21 cellular contexts compared by ENCODE assay signal in genomic region chr10:132891313-132891712, GRCh38. TPM values are rescaled to one million over a fixed set of nuclear protein-coding genes. Genes with fewer than 3 reads are reported as not detected.
"Had no signal": no experiment of that assay in that cellular context is flagged by ENCODE, and none has a peak within 500 bp of the region (broad histone marks: within the 10 kb centered on the region; RNA-seq: fewer than 3 reads in every experiment).

No MANE protein-coding gene starts in this region.

- DNase-seq: activated CD4-positive, alpha-beta T cell treated with anti-CD3 and anti-CD28 coated beads for 1 hour; activated CD4-positive, alpha-beta T cell treated with anti-CD3 and anti-CD28 coated beads, Interleukin-2, amount 50 U/mL, for 4 hours; activated T-cell treated with anti-CD3 and anti-CD28 coated beads for 4 hours; amygdala; cortex of kidney; effector CD8-positive, alpha-beta T cell; mesenchymal stem cell; nephron progenitor cell; stimulated activated CD4-positive, alpha-beta T cell treated with anti-CD3 and anti-CD28 coated beads, Interleukin-1b, Interleukin-23, amount 100 ng/mL, for 48 hours; stomach; T-helper 1 cell; T1000 had no signal

- H3K4me3 Mint-ChIP-seq: activated naive CD8-positive, alpha-beta T cell; central memory CD8-positive, alpha-beta T cell; nephron progenitor cell had no signal

- ATAC-seq: body of pancreas, foreskin keratinocyte, right lobe of liver had no signal

- H3K9me3 Mint-ChIP-seq: activated T-helper 2 cell treated with anti-CD3 and anti-CD28 coated beads, Interferon-gamma antibody, Interleukin-2, Interleukin-4, amounts not matched to agents 10 μg/mL and 5 μg/mL and 100 μg/mL, durations not matched to agents 14 hours and 24 hours and 36 hours; central memory CD8-positive, alpha-beta T cell; nephron progenitor cell had no signal

- H3K27me3 ChIP-seq: right lobe of liver had no signal

- H3K4me1 ChIP-seq: body of pancreas, foreskin keratinocyte, prostate gland, right lobe of liver had no signal

- H3K4me3 ChIP-seq: body of pancreas, prostate gland, right lobe of liver, stomach, thoracic aorta had no signal

- H3K27ac Mint-ChIP-seq: activated naive CD8-positive, alpha-beta T cell; activated T-helper 2 cell treated with anti-CD3 and anti-CD28 coated beads, Interferon-gamma antibody, Interleukin-2, Interleukin-4, amounts not matched to agents 10 μg/mL and 5 μg/mL and 100 μg/mL, durations not matched to agents 14 hours and 24 hours and 36 hours; nephron progenitor cell had no signal

- H3K27ac ChIP-seq: body of pancreas, foreskin keratinocyte, prostate gland, right lobe of liver, stomach, thoracic aorta had no signal

- H3K9me3 ChIP-seq: body of pancreas, prostate gland, right lobe of liver, stomach, thoracic aorta had no signal

- H3K36me3 Mint-ChIP-seq: activated naive CD8-positive, alpha-beta T cell had no signal

- H3K36me3 ChIP-seq: prostate gland, right lobe of liver, stomach, thoracic aorta had no signal

RNA-seq across cellular contexts. Expression of gene CFAP46, which starts 51.1 kb away (rescaled TPM):
- total RNA-seq: activated T-helper 2 cell treated with anti-CD3 and anti-CD28 coated beads, Interferon-gamma antibody, Interleukin-2, Interleukin-4, amounts not matched to agents 10 μg/mL and 5 μg/mL and 100 μg/mL, durations not matched to agents 14 hours and 24 hours and 36 hours; thoracic aorta had no signal
- polyA plus RNA-seq: urinary bladder had no signal
